In genomic region chr3:37779289-37780152, GRCh38 we compare ENCODE assay signal across 8 cellular contexts.
DNase-seq lines count a peak whose midpoint lies in the region; ATAC-seq, FAIRE-seq and TF ChIP-seq lines count a peak whose summit lies in the region.

No MANE protein-coding gene starts in this region.

- H3K23ac ChIP-seq in H1 (ENCODE audit: insufficient read length) = no peak overlapping the region

- peaks cover 3 to 7% of the 10 kb centered on the region in 2 experiments; a peak in 2 of 4 replicates for H3K9me3 ChIP-seq in H1 (ENCODE audit: insufficient read depth in 2 of 2, low read depth in 1 of 2, low read length in 1 of 2)

- DNase-seq in CMK (ENCODE audit: low read depth) (peak; percentile 64), RKO (ENCODE audit: low spot score) (peak; percentile 85), H1 (ENCODE audit: low read depth in 1 of 2, low spot score in 2 of 2) (peak in 1 of 2 experiments; percentile 10), medulla oblongata (ENCODE audit: extremely low spot score) (peak; percentile 89), T-helper 9 cell (no peak)
- DNase-seq in stimulated activated CD4-positive, alpha-beta T cell treated with anti-CD3 and anti-CD28 coated beads, Interleukin-12 subunit alpha, Interleukin-12 subunit beta, amount 100 ng/mL, for 4 hours = no peak

- no peak overlapping the region for H2BK12ac ChIP-seq in H1 (ENCODE audit: low read depth, low read length)

- no peak overlapping the region for H3K4me2 ChIP-seq in H1 (ENCODE audit: insufficient read depth in 1 of 2, low read depth in 2 of 2, low read length in 2 of 2)

- H3K4me1 ChIP-seq in H1 (replicated peaks in 1 of 4; ENCODE audit: control insufficient read depth in 3 of 4, insufficient read depth in 4 of 4, low read length in 3 of 4) = no peaks in the 10 kb centered on the region

- H2BK15ac ChIP-seq in H1 (ENCODE audit: low read length) = no peak overlapping the region

- no peaks in the 10 kb centered on the region for H3K79me2 ChIP-seq in H1 (ENCODE audit: control insufficient read depth in 1 of 2, insufficient read depth in 2 of 2, low read length in 2 of 2)

- TF ChIP-seq CTCF in LNCAP (IDR thresholded peaks at IDR 0.05) = peak; percentile 87
- peak; percentile 55 to 89 (median 81) for TF ChIP-seq CTCF in H1 (IDR thresholded peaks at IDR 0.05; ENCODE audit: control extremely low read depth in 1 of 3, insufficient read depth in 1 of 3, low read depth in 1 of 3, low read length in 3 of 3)

- no peaks in the 10 kb centered on the region for H3K23me2 ChIP-seq in H1 (ENCODE audit: low read depth, low read length)

- H3K27ac ChIP-seq in H1 (ENCODE audit: low read depth, low read length) = no peak overlapping the region

- ATAC-seq in GM18873 (IDR thresholded peaks at IDR 0.05; ENCODE audit: low FRiP score, unreplicated experiment) = peak; percentile 68

- H4K91ac ChIP-seq in H1 (replicated peaks; ENCODE audit: insufficient read length, low read length) = no peak overlapping the region

- TF ChIP-seq EP300 in H1 (IDR thresholded peaks at IDR 0.05; ENCODE audit: borderline replicate concordance in 1 of 2, low read depth in 2 of 2, low read length in 2 of 2) = no peak

- H3K56ac ChIP-seq in H1 (replicated peaks; ENCODE audit: insufficient read length, low read depth, low read length) = no peak overlapping the region

- no peak overlapping the region for H2AFZ ChIP-seq in H1 (ENCODE audit: low read length)

- no peak overlapping the region for H2AK5ac ChIP-seq in H1 (ENCODE audit: low read depth, low read length)

- H3K4ac ChIP-seq in H1 (replicated peaks; ENCODE audit: insufficient read length, low read depth, low read length) = no peak overlapping the region

- CTCF ChIA-PET in H1 (lab: Charles Lee; ENCODE audit: partially characterized antibody) = interaction anchor here (0.6 to 2.1 kb wide), 25 partner anchors 13 to 1685 kb away, joined by 3 to 13 read pairs (median 4); no protein-coding TSS in a partner anchor

- POLR2A ChIA-PET in H1 (lab: Charles Lee; ENCODE audit: partially characterized antibody) = interaction anchor here (1.0 kb wide), 1 partner anchor 11 kb away, joined by 3 read pairs; no protein-coding TSS in a partner anchor

- FAIRE-seq in H1 (lab: Jason Lieb, UNC) = peak; percentile 98

- H3K18ac ChIP-seq in H1 (ENCODE audit: extremely low read depth, low read length) = no peak overlapping the region

- no peaks in the 10 kb centered on the region for H3K27me3 ChIP-seq in H1 (replicated peaks in 1 of 4; ENCODE audit: control insufficient read depth in 3 of 4, extremely low read depth in 1 of 4, insufficient read depth in 3 of 4, low read length in 3 of 4)

- no peak overlapping the region for H2BK5ac ChIP-seq in H1 (ENCODE audit: low read depth, low read length)

- H3K36me3 ChIP-seq in H1 (ENCODE audit: control insufficient read depth in 2 of 4, insufficient read depth in 4 of 4, low read length in 3 of 4) = no peaks in the 10 kb centered on the region

- no peaks in the 10 kb centered on the region for H4K20me1 ChIP-seq in H1 (replicated peaks in 1 of 2; ENCODE audit: control insufficient read depth in 1 of 2, insufficient read depth in 2 of 2, low read length in 2 of 2)

- no peaks in the 10 kb centered on the region for H3K79me1 ChIP-seq in H1 (ENCODE audit: low read depth, low read length)

- H3K4me3 ChIP-seq in H1 (ENCODE audit: extremely low read depth in 1 of 4, insufficient read depth in 2 of 4, low read depth in 3 of 4, low read length in 4 of 4) = no peak overlapping the region

- no peak overlapping the region for H2BK120ac ChIP-seq in H1 (replicated peaks; ENCODE audit: low read depth, low read length)

- WGBS in H1 (ENCODE audit: extremely low coverage in 1 of 2, insufficient coverage in 1 of 2, insufficient read length in 1 of 2, insufficient replicate concordance in 2 of 2, low coverage in 1 of 2, low lambda C conversion rate in 2 of 2, missing lambda C conversion rate in 1 of 2), 2 experiments = 53% methylated on average over 10 of the region's 10 CpGs; no CpG with 5 or more reads in 1 of the 2 experiments

- H3K14ac ChIP-seq in H1 (ENCODE audit: insufficient read length) = no peak overlapping the region

- no peak overlapping the region for H3K9ac ChIP-seq in H1 (replicated peaks in 1 of 4; ENCODE audit: extremely low read depth in 1 of 4, low read depth in 3 of 4, low read length in 3 of 4)

- no peak overlapping the region for H2BK20ac ChIP-seq in H1 (ENCODE audit: low read length)

- peak; percentile 90 to 91 for TF ChIP-seq RAD21 in H1 (IDR thresholded peaks at IDR 0.05 in 1 of 2, conservative IDR thresholded peaks at IDR 0.05 in 1 of 2; ENCODE audit: low read depth in 2 of 2, low read length in 2 of 2)

- no peak overlapping the region for H4K5ac ChIP-seq in H1 (ENCODE audit: insufficient read length, low read depth, low read length)

- H4K8ac ChIP-seq in H1 (ENCODE audit: extremely low read depth, insufficient read depth, low read length) = no peak overlapping the region

- TF ChIP-seq POLR2A in H1 (IDR thresholded peaks at IDR 0.05; ENCODE audit: control extremely low read depth in 1 of 2, low read depth in 2 of 2, low read length in 2 of 2) = no peak

TF ChIP-seq in H1, 55 proteins besides CTCF, POLR2A, EP300 and RAD21 (continues in another document):
- TF ChIP-seq MAX (IDR thresholded peaks at IDR 0.05) = peak; percentile 28; the same call in 1 of the 2 replicates
- TF ChIP-seq CHD7 (IDR thresholded peaks at IDR 0.05; ENCODE audit: insufficient replicate concordance, low read length) = peak; percentile 39
- no peak for TF ChIP-seq PHF8 (conservative IDR thresholded peaks at IDR 0.05; ENCODE audit: low read depth, low read length)

Comparison
In these comparisons a context has a peak if more than half of its experiments do, and no peak if none do; other contexts are left out.
1. DNase-seq: peak in CMK (single experiment), RKO (single experiment) and medulla oblongata (single experiment); none in T-helper 9 cell (single experiment) and stimulated activated CD4-positive, alpha-beta T cell treated with anti-CD3 and anti-CD28 coated beads, Interleukin-12 subunit alpha, Interleukin-12 subunit beta, amount 100 ng/mL, for 4 hours (single experiment).